In the genomic region with DNA sequence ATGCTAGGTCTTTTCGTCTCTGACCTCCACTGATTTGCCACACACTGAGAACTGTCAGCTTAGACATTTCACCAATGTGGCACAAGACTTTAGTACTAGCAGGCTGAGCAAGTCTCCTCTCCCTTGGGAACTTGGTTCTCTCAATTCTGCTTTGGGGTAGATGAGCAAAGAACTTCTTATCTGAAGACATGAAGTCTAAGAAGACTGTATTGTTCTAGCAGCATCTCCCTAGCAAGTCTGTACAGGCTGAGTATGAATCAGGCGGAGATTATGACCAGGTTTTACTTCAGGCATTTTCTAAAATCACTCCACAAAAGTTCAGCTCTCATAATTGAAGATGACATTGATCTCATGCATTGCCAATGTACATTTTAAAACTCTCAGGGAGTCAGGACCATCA, we compare ENCODE assay signal across 29 cellular contexts. TPM values are rescaled to one million over a fixed set of nuclear protein-coding genes. Genes with fewer than 3 reads are reported as not detected.
DNase-seq lines count a peak whose midpoint lies in the region; ATAC-seq, FAIRE-seq and TF ChIP-seq lines count a peak whose summit lies in the region.
"Had no signal": no experiment of that assay in that cellular context is flagged by ENCODE, and none has a peak within 500 bp of the region (broad histone marks: within the 10 kb centered on the region; RNA-seq: fewer than 3 reads in every experiment).

No MANE protein-coding gene starts in this region.

- no peaks in the 10 kb centered on the region for H3K36me3 ChIP-seq in bronchial epithelial cell (ENCODE audit: control insufficient read depth, insufficient read depth, low read length)
- H3K36me3 ChIP-seq: HAP-1 had no signal

- H3K27me3 ChIP-seq in bronchial epithelial cell (ENCODE audit: control insufficient read depth, insufficient read depth, low read length) (no peaks in the 10 kb centered on the region), foreskin keratinocyte (no peaks in the 10 kb centered on the region)

- peak overlapping the region; percentile 59 for H3K27ac ChIP-seq in foreskin keratinocyte
- H3K27ac ChIP-seq: A549, C4-2B, GM23248, KMS-11, PC-9 had no signal

- ATAC-seq in foreskin keratinocyte (peak; percentile 94), HG02571 (IDR thresholded peaks at IDR 0.05; ENCODE audit: unreplicated experiment) (no peak)
- ATAC-seq: A549; CD8-positive, alpha-beta T cell; GM12878 had no signal

- DNase-seq in NB4 (ENCODE audit: low read depth) (peak; percentile 23), bronchial epithelial cell (ENCODE audit: low read depth) (peak; percentile 97), foreskin keratinocyte (peak; percentile 85 to 95), AML-193 (lab: John Stamatoyannopoulos, UW) (no peak), amygdala (lab: John Stamatoyannopoulos, UW) (no peak), pons (ENCODE audit: low spot score) (no peak)
- DNase-seq: CD8-positive, alpha-beta T cell; DMS 273 treated with DMSO at 0.1 percent for 48 hours; DMS79; EL; GDM1; GM23248; HFFc6; NCI-H1092; NCI-H1417 treated with DMSO at 0.1 percent for 48 hours; NCI-H1694 treated with DMSO at 0.1 percent for 48 hours; NCI-H2081; NCI-H2227 treated with DMSO at 0.1 percent for 48 hours; NCI-H526 treated with DMSO at 0.1 percent for 48 hours; PC-9; RPMI8226; SHP77 treated with DMSO at 0.1 percent for 48 hours; SK-N-SH had no signal

- TF ChIP-seq CTCF in NB4 (IDR thresholded peaks at IDR 0.05; ENCODE audit: low read depth, low read length) (no peak), bronchial epithelial cell (IDR thresholded peaks at IDR 0.05; ENCODE audit: insufficient read depth, low read length, severe bottlenecking) (no peak), foreskin keratinocyte (conservative IDR thresholded peaks at IDR 0.05) (no peak)

- TF ChIP-seq POLR2A in NB4 (IDR thresholded peaks at IDR 0.05; ENCODE audit: extremely low read depth, insufficient read length): no peak

- H3K4me1 ChIP-seq in foreskin keratinocyte: peaks cover 23% of the 10 kb centered on the region
- H3K4me1 ChIP-seq: A549, HAP-1 had no signal

- H3K4me3 ChIP-seq in NB4 (ENCODE audit: low read depth, low read length): no peak overlapping the region
- no peak overlapping the region for H3K4me3 ChIP-seq in bronchial epithelial cell (ENCODE audit: low read depth, low read length)
- H3K4me3 ChIP-seq: A549, GM12878, GM23248, HAP-1, PC-9 had no signal

- FAIRE-seq in bronchial epithelial cell (lab: Jason Lieb, UNC): peak; percentile 52
- FAIRE-seq: GM12878 had no signal

RNA-seq across cellular contexts. Expression of gene STN1, which starts 23.8 kb away (rescaled TPM):
- 40.7 and 67.7 TPM in 2 replicates for total RNA-seq in bronchial epithelial cell
- 28.9 and 29.4 TPM in 2 replicates for total RNA-seq in foreskin keratinocyte
- 22.7 and 27.0 TPM in 2 replicates for polyA plus RNA-seq in foreskin keratinocyte

RNA-seq across cellular contexts. Expression of gene SLK, which starts 25.1 kb away (rescaled TPM):
- total RNA-seq in bronchial epithelial cell (85.3 and 112 TPM in 2 replicates), foreskin keratinocyte (59.3 and 64.3 TPM in 2 replicates)
- 10.5 and 11.1 TPM in 2 replicates for polyA plus RNA-seq in foreskin keratinocyte

Comparison
In these comparisons a context has a peak if more than half of its experiments do, and no peak if none do; other contexts are left out.
1. DNase-seq: peak in NB4 (single experiment), bronchial epithelial cell (single experiment) and foreskin keratinocyte (2 of 2); none in AML-193 (0 of 2), amygdala (0 of 56) and pons (single experiment).